Comparison of ENCODE assay signal across 20 cellular contexts in genomic region chr2:231996797-231997555, GRCh38. TPM values are rescaled to one million over a fixed set of nuclear protein-coding genes. Genes with fewer than 3 reads are reported as not detected.
A peak's percentile ranks its signal among the peaks of the same experiment; 100 is the strongest.
DNase-seq lines count a peak whose midpoint lies in the region; ATAC-seq and TF ChIP-seq lines count a peak whose summit lies in the region.
"Had no signal": no experiment of that assay in that cellular context is flagged by ENCODE, and none has a peak within 500 bp of the region (broad histone marks: within the 10 kb centered on the region; RNA-seq: fewer than 3 reads in every experiment).

No MANE protein-coding gene starts in this region.

- no peaks in the 10 kb centered on the region for H3K23me2 ChIP-seq in H9 (ENCODE audit: insufficient read length, low read depth, low read length, poor library complexity, severe bottlenecking)

- H3K4me1 ChIP-seq in right atrium auricular region (no peaks in the 10 kb centered on the region), H9 (ENCODE audit: insufficient read depth, low read length) (no peaks in the 10 kb centered on the region)

- no peak overlapping the region for H2AFZ ChIP-seq in H9 (ENCODE audit: low read length)
- H2AFZ ChIP-seq: GM23338 had no signal

- 0 out of 2 replicates have a peak, but pooled peaks cover 2% of the 10 kb centered on the region for H3K79me2 ChIP-seq in H9 (ENCODE audit: insufficient read depth, low read length)

- H2BK120ac ChIP-seq in H9 (ENCODE audit: low read depth, low read length, poor library complexity, severe bottlenecking) = no peak overlapping the region

- H3K4me3 ChIP-seq in right atrium auricular region (no peak overlapping the region), MG63 (no peak overlapping the region)
- H3K4me3 ChIP-seq: BLaER1 treated with 17β-estradiol and CSF1 and Interleukin-3, amounts not matched to agents 10 nM and 100 nM; GM23338 had no signal

- no peak for TF ChIP-seq CTCF in right atrium auricular region (IDR thresholded peaks at IDR 0.05)
- TF ChIP-seq CTCF in H9 (conservative IDR thresholded peaks at IDR 0.05) = no peak
- TF ChIP-seq CTCF in HFFc6 (IDR thresholded peaks at IDR 0.05) = no peak

- H3K14ac ChIP-seq in H9 (ENCODE audit: insufficient read depth, low read length) = no peak overlapping the region

- no peak overlapping the region for H3K4ac ChIP-seq in H9 (ENCODE audit: low read depth, low read length)

- H3K4me3 Mint-ChIP-seq in H9 (no peak overlapping the region), HFFc6 (no peak overlapping the region)
- no peak overlapping the region for H3K4me3 Mint-ChIP-seq in activated T-helper 17 cell treated with anti-CD3 and anti-CD28 coated beads, Interleukin-2, amount 50 U/mL, for 72 hours
- H3K4me3 Mint-ChIP-seq: B cell; CD4-positive, CD25-positive, alpha-beta regulatory T cell; CD8-positive, alpha-beta memory T cell; GM23338; IgD-negative memory B cell had no signal

- WGBS in H9 (ENCODE audit: extremely low coverage, insufficient read length, low lambda C conversion rate) = no CpG with 5 or more reads among the region's 2 CpGs

- H3K79me1 ChIP-seq in H9 (ENCODE audit: insufficient read depth, low read depth, low read length, poor library complexity, severe bottlenecking) = no peaks in the 10 kb centered on the region

- peak; percentile 61 for ATAC-seq in Right ventricle myocardium superior (ENCODE audit: poor library complexity)
- ATAC-seq in esophagus mucosa = peak; percentile 18
- ATAC-seq in left ventricle myocardium superior = peak; percentile 68
- ATAC-seq in activated T-helper 17 cell treated with anti-CD3 and anti-CD28 coated beads, Interleukin-2, amount 50 U/mL, for 72 hours (replicated peaks) = no peak
- ATAC-seq: GM23338, HCT116, HepG2 had no signal

- H4K91ac ChIP-seq in H9 (ENCODE audit: insufficient read length, low read depth, low read length) = no peak overlapping the region

- H3K4me2 ChIP-seq in H9 (ENCODE audit: insufficient read depth, insufficient read length, low read length) = no peak overlapping the region
- H3K4me2 ChIP-seq: GM23338 had no signal

- no peaks in the 10 kb centered on the region for H3K9me3 ChIP-seq in right atrium auricular region
- H3K9me3 ChIP-seq in H9 (ENCODE audit: control insufficient read depth, low read depth, low read length) = no peaks in the 10 kb centered on the region
- no peaks in the 10 kb centered on the region; the same call in 1 of the 2 replicates for H3K9me3 ChIP-seq in MG63
- H3K9me3 ChIP-seq: BLaER1 treated with 17β-estradiol and CSF1 and Interleukin-3, amounts not matched to agents 10 nM and 100 nM had no signal

- no peak overlapping the region for H2BK12ac ChIP-seq in H9 (ENCODE audit: insufficient read length, low read depth, low read length)

- H3K18ac ChIP-seq in H9 (ENCODE audit: insufficient read length, low read depth, low read length) = no peak overlapping the region

- H3K4me1 Mint-ChIP-seq in H9 = peaks cover 7 to 10% of the 10 kb centered on the region in 2 experiments
- peaks cover 10% of the 10 kb centered on the region for H3K4me1 Mint-ChIP-seq in activated T-helper 17 cell treated with anti-CD3 and anti-CD28 coated beads, Interleukin-2, amount 50 U/mL, for 72 hours
- peaks cover 16% of the 10 kb centered on the region for H3K4me1 Mint-ChIP-seq in HFFc6 (ENCODE audit: low read depth)

- H2BK15ac ChIP-seq in H9 (ENCODE audit: low read depth, low read length) = peak overlapping the region; percentile 68; the same call in 1 of the 2 replicates

- H2BK20ac ChIP-seq in H9 (ENCODE audit: low read depth, low read length, poor library complexity, severe bottlenecking) = no peak overlapping the region

- no peaks in the 10 kb centered on the region for H3K36me3 Mint-ChIP-seq in H9 (ENCODE audit: insufficient read depth in 1 of 3, low read depth in 3 of 3)
- no peaks in the 10 kb centered on the region for H3K36me3 Mint-ChIP-seq in activated T-helper 17 cell treated with anti-CD3 and anti-CD28 coated beads, Interleukin-2, amount 50 U/mL, for 72 hours (ENCODE audit: low read depth)
- H3K36me3 Mint-ChIP-seq in HFFc6 (ENCODE audit: low read depth) = no peaks in the 10 kb centered on the region

- no peak overlapping the region for H4K5ac ChIP-seq in H9 (ENCODE audit: insufficient read length, low read depth, low read length)

- no peak overlapping the region for H3K23ac ChIP-seq in H9 (ENCODE audit: insufficient read length, low read depth, low read length)

- H3K9me3 Mint-ChIP-seq in H9 (no peaks in the 10 kb centered on the region), HFFc6 (no peaks in the 10 kb centered on the region)
- no peaks in the 10 kb centered on the region for H3K9me3 Mint-ChIP-seq in activated T-helper 17 cell treated with anti-CD3 and anti-CD28 coated beads, Interleukin-2, amount 50 U/mL, for 72 hours
- H3K9me3 Mint-ChIP-seq: CD4-positive, CD25-positive, alpha-beta regulatory T cell; CD8-positive, alpha-beta memory T cell; GM23338; IgD-negative memory B cell had no signal

- no peak overlapping the region for H3K9ac ChIP-seq in H9 (ENCODE audit: extremely low read depth, insufficient read length, low read length)
- H3K9ac ChIP-seq: BLaER1 treated with 17β-estradiol and CSF1 and Interleukin-3, amounts not matched to agents 10 nM and 100 nM had no signal

- H3K27ac ChIP-seq in right atrium auricular region (no peak overlapping the region), H9 (ENCODE audit: insufficient read length, low read depth, low read length) (no peak overlapping the region)
- H3K27ac ChIP-seq: BLaER1 treated with 17β-estradiol and CSF1 and Interleukin-3, amounts not matched to agents 10 nM and 100 nM had no signal

- H3K27me3 Mint-ChIP-seq in H9 (ENCODE audit: low read depth) (no peaks in the 10 kb centered on the region), HFFc6 (ENCODE audit: insufficient read depth) (no peaks in the 10 kb centered on the region)
- no peaks in the 10 kb centered on the region for H3K27me3 Mint-ChIP-seq in activated T-helper 17 cell treated with anti-CD3 and anti-CD28 coated beads, Interleukin-2, amount 50 U/mL, for 72 hours
- H3K27me3 Mint-ChIP-seq: B cell; CD4-positive, CD25-positive, alpha-beta regulatory T cell; CD8-positive, alpha-beta memory T cell; IgD-negative memory B cell had no signal

- intact Hi-C loops in Right ventricle myocardium superior (cut with DNase I) (no loop called here), left ventricle myocardium superior (cut with micrococcal nuclease) (no loop called here)

- H4K8ac ChIP-seq in H9 (replicated peaks; ENCODE audit: insufficient read length, low read depth, low read length) = peak overlapping the region; percentile 84

- no peak overlapping the region for H3K56ac ChIP-seq in H9 (ENCODE audit: insufficient read length, low read depth, low read length)

- H2AK5ac ChIP-seq in H9 (ENCODE audit: insufficient read length, low read length) = no peak overlapping the region

- H3K27ac Mint-ChIP-seq in H9 (peak overlapping the region in 1 of 3 experiments; percentile 61; a peak in 1 of 7 replicates), HFFc6 (no peak overlapping the region)
- H3K27ac Mint-ChIP-seq in activated T-helper 17 cell treated with anti-CD3 and anti-CD28 coated beads, Interleukin-2, amount 50 U/mL, for 72 hours = no peak overlapping the region
- H3K27ac Mint-ChIP-seq: GM23338, IgD-negative memory B cell had no signal

- H3T11ph ChIP-seq in H9 (ENCODE audit: low read length) = no peak overlapping the region

- H2BK5ac ChIP-seq in H9 (ENCODE audit: insufficient read length, low read length) = no peak overlapping the region

- no peak for DNase-seq in Right ventricle myocardium superior
- no peak for DNase-seq in right atrium auricular region (ENCODE audit: low spot score)
- DNase-seq in H9 = no peak
- no peak for DNase-seq in left ventricle myocardium superior
- DNase-seq in MG63 = no peak
- DNase-seq in HFFc6 = no peak
- DNase-seq: CD4-positive, CD25-positive, alpha-beta regulatory T cell; CD8-positive, alpha-beta memory T cell; COR-L47; DMS 273 treated with DMSO at 0.1 percent for 48 hours; DND-41; EL had no signal

- no peaks in the 10 kb centered on the region for H4K20me1 ChIP-seq in H9 (ENCODE audit: control insufficient read depth, insufficient read depth, insufficient read length)

- H3K27me3 ChIP-seq in right atrium auricular region (no peaks in the 10 kb centered on the region), H9 (ENCODE audit: insufficient read depth, low read length) (no peaks in the 10 kb centered on the region), MG63 (no peaks in the 10 kb centered on the region)
- H3K27me3 ChIP-seq: BLaER1 treated with 17β-estradiol and CSF1 and Interleukin-3, amounts not matched to agents 10 nM and 100 nM had no signal

- H3K36me3 ChIP-seq in right atrium auricular region (no peaks in the 10 kb centered on the region), MG63 (no peaks in the 10 kb centered on the region)

RNA-seq across cellular contexts. Expression of gene DIS3L2, which starts 35.5 kb away (rescaled TPM):
- total RNA-seq in Right ventricle myocardium superior (17.6 TPM), right atrium auricular region (10 to 100 TPM; 19.6 to 22.1 TPM), H9 (2021) (28.1 and 28.2 TPM in 2 replicates), esophagus mucosa (25.0 TPM), left ventricle myocardium superior (19.6 TPM)
- 10 to 100 TPM; 21.6 to 30.2 TPM for total RNA-seq in activated T-helper 17 cell treated with anti-CD3 and anti-CD28 coated beads, Interleukin-2, amount 50 U/mL, for 72 hours
- 17.2 and 33.6 TPM in 2 replicates for total RNA-seq in MG63 (2014; rRNA removed; shearing (Covaris generic); ENCODE audit: low replicate concordance)
- 10 to 100 TPM; 18.2 to 23.6 (median 21.6) TPM for total RNA-seq in HFFc6 (2021; fragmentation: NEBNext Ultra II Directional; extraction: Animal tissue kit (Norgen Biotek cat#: 25700))
